Comparison of ENCODE assay signal across 11 cellular contexts in the genomic region with DNA sequence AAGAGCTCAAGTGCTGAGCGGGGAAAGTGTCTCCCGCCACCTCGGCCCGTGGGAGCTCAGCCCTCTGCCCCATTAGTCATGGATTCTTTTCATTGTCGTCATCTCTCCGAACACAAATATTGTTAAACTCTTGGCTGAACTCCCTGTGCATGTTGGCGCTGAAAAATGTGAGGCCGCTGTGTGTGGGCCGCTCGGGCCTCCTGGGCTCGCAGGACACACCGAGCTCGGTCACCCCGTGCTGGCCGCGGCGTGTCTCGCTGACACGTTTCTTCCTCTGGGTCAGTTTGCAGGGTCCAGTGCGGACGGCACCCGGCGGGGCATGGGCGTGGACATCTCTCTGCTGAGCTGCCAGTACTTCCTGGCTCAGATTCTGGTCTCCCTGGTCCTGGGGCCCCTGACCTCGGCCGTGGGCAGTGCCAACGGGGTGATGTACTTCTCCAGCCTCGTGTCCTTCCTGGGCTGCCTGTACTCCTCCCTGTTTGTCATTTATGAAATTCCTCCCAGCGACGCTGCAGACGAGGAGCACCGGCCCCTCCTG. TPM values are rescaled to one million over a fixed set of nuclear protein-coding genes. Genes with fewer than 3 reads are reported as not detected.
A peak's percentile ranks its signal among the peaks of the same experiment; 100 is the strongest.
DNase-seq lines count a peak whose midpoint lies in the region; ATAC-seq and TF ChIP-seq lines count a peak whose summit lies in the region.
"Had no signal": no experiment of that assay in that cellular context is flagged by ENCODE, and none has a peak within 500 bp of the region (broad histone marks: within the 10 kb centered on the region; RNA-seq: fewer than 3 reads in every experiment).

No MANE protein-coding gene starts in this region.

- peak; percentile 92 for DNase-seq in AG08396 (ENCODE audit: low spot score)
- peak; percentile 87 for DNase-seq in RWPE1 (ENCODE audit: low spot score)
- peak; percentile 97 for DNase-seq in fibroblast of mammary gland (ENCODE audit: low read depth)
- no peak for DNase-seq in omental fat pad (ENCODE audit: low spot score)
- no peak for DNase-seq in OCI-M1 (lab: John Stamatoyannopoulos, UW)
- DNase-seq in NCI-H2196 treated with DMSO at 0.1 percent for 48 hours (lab: John Stamatoyannopoulos, UW; ENCODE audit: unreplicated experiment), result no peak
- DNase-seq: caudate nucleus, DMS153 had no signal

- H3K27ac ChIP-seq in RWPE1, result peak overlapping the region; percentile 74

- TF ChIP-seq CTCF in RWPE1 (conservative IDR thresholded peaks at IDR 0.05; ENCODE audit: low read depth) (no peak), fibroblast of mammary gland (conservative IDR thresholded peaks at IDR 0.05; ENCODE audit: control insufficient read depth, insufficient read depth, low read depth, low read length) (no peak), omental fat pad (IDR thresholded peaks at IDR 0.05) (no peak)

- CTCF ChIA-PET in RWPE1 (lab: Yijun Ruan, JAX), result interaction anchor here (0.6 to 1.4 kb wide), 6 partner anchors 14 to 369 kb away, joined by 3 to 5 read pairs (median 4); no protein-coding TSS in a partner anchor

- H3K4me3 ChIP-seq in fibroblast of mammary gland (ENCODE audit: control insufficient read depth, low read depth, low read length), result peak overlapping the region; percentile 9

- ATAC-seq in omental fat pad (ENCODE audit: low FRiP score), result peak; percentile 78
- ATAC-seq in GM21723 (IDR thresholded peaks at IDR 0.05; ENCODE audit: unreplicated experiment), result no peak
- no peak for ATAC-seq in activated CD4-positive, CD25-positive, alpha-beta regulatory T cell treated with anti-CD3 and anti-CD28 coated beads, Interleukin-2, amount 50 U/mL, for 24 hours

- POLR2A ChIA-PET in RWPE1 (lab: Yijun Ruan, JAX; ENCODE audit: low non-redundant PET), result interaction anchor here (1.0 kb wide), 1 partner anchor 384 kb away, joined by 3 read pairs; no protein-coding TSS in a partner anchor

RNA-seq across cellular contexts. Expression of gene SLC45A1, which starts 25.6 kb away (rescaled TPM):
- total RNA-seq in omental fat pad, result 1 to 10 TPM in 3 of 4 donors, under 1 TPM in 1; 0.84 to 4.1 (median 2.7) TPM
- total RNA-seq: OCI-LY7 had no signal

Comparison
In these comparisons a context has a peak if more than half of its experiments do, and no peak if none do; other contexts are left out.
1. DNase-seq: peak in AG08396 (single experiment), RWPE1 (single experiment) and fibroblast of mammary gland (single experiment); none in omental fat pad (single experiment), OCI-M1 (single experiment) and NCI-H2196 treated with DMSO at 0.1 percent for 48 hours (single experiment).